In the genomic region with DNA sequence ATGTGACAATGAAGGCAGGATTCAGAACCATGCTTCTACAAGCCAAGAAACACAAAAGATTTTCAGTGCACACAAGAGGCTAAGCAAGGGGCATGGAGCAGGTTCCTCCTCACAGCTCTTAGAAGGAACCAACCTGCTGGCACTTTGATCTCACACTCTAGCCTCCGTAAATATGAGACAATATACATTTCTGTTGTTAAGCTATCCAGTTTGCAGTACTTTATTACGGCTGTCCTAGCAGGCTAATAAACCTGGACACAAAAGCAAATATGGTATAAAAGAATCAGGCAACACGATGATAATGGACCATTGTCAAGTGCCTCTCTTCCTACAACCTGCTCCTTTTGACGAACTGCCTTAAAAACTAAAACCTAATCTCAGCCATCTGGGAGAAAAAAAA, we compare ENCODE assay signal across 1 cellular context.
TF ChIP-seq lines count a peak whose summit lies in the region.

No MANE protein-coding gene starts in this region.

TF ChIP-seq in WTC11, 78 proteins besides CTCF, POLR2A, EP300 and RAD21 (continued from another document):
- TF ChIP-seq, protein P1, sequence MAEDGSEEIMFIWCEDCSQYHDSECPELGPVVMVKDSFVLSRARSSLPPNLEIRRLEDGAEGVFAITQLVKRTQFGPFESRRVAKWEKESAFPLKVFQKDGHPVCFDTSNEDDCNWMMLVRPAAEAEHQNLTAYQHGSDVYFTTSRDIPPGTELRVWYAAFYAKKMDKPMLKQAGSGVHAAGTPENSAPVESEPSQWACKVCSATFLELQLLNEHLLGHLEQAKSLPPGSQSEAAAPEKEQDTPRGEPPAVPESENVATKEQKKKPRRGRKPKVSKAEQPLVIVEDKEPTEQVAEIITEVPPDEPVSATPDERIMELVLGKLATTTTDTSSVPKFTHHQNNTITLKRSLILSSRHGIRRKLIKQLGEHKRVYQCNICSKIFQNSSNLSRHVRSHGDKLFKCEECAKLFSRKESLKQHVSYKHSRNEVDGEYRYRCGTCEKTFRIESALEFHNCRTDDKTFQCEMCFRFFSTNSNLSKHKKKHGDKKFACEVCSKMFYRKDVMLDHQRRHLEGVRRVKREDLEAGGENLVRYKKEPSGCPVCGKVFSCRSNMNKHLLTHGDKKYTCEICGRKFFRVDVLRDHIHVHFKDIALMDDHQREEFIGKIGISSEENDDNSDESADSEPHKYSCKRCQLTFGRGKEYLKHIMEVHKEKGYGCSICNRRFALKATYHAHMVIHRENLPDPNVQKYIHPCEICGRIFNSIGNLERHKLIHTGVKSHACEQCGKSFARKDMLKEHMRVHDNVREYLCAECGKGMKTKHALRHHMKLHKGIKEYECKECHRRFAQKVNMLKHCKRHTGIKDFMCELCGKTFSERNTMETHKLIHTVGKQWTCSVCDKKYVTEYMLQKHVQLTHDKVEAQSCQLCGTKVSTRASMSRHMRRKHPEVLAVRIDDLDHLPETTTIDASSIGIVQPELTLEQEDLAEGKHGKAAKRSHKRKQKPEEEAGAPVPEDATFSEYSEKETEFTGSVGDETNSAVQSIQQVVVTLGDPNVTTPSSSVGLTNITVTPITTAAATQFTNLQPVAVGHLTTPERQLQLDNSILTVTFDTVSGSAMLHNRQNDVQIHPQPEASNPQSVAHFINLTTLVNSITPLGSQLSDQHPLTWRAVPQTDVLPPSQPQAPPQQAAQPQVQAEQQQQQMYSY (CRISPR knock-in tag; IDR thresholded peaks at IDR 0.05), result no peak
- TF ChIP-seq, protein P2, sequence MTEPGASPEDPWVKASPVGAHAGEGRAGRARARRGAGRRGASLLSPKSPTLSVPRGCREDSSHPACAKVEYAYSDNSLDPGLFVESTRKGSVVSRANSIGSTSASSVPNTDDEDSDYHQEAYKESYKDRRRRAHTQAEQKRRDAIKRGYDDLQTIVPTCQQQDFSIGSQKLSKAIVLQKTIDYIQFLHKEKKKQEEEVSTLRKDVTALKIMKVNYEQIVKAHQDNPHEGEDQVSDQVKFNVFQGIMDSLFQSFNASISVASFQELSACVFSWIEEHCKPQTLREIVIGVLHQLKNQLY (CRISPR knock-in tag; IDR thresholded peaks at IDR 0.05), result no peak
- no peak for TF ChIP-seq SMAD4 (CRISPR knock-in tag; IDR thresholded peaks at IDR 0.05)
- TF ChIP-seq, protein P3, sequence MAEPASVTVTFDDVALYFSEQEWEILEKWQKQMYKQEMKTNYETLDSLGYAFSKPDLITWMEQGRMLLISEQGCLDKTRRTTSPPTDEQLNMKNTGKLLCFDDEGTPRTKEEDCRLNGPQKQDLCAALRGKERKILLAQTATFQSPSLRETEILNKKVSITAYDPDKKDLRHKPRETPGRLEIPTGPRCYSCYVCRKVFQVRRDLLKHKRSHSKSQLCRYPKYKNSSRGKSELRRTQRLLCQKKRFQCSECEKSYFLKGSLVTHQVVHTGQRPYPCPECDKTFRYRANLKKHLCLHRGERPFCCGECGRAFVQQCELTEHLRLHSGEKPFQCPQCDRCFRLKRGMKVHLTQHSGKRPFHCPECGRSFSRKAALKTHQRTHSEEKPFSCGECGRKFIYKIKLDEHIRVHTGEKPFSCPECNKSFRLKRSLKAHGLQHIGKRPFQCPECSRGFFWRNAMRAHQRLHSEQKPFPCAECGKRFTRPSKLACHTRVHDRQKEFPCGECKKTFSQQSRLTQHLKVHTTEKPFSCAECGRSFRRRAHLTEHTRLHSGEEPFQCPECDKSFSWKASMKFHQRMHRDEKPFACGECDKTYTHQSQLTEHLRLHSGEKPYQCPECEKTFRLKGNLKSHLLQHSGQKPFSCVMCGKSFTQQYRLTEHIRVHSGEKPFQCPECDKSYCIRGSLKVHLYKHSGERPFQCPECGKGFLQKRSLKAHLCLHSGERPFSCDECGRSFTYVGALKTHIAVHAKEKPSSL (CRISPR knock-in tag; conservative IDR thresholded peaks at IDR 0.05), result no peak
- TF ChIP-seq, protein P4, sequence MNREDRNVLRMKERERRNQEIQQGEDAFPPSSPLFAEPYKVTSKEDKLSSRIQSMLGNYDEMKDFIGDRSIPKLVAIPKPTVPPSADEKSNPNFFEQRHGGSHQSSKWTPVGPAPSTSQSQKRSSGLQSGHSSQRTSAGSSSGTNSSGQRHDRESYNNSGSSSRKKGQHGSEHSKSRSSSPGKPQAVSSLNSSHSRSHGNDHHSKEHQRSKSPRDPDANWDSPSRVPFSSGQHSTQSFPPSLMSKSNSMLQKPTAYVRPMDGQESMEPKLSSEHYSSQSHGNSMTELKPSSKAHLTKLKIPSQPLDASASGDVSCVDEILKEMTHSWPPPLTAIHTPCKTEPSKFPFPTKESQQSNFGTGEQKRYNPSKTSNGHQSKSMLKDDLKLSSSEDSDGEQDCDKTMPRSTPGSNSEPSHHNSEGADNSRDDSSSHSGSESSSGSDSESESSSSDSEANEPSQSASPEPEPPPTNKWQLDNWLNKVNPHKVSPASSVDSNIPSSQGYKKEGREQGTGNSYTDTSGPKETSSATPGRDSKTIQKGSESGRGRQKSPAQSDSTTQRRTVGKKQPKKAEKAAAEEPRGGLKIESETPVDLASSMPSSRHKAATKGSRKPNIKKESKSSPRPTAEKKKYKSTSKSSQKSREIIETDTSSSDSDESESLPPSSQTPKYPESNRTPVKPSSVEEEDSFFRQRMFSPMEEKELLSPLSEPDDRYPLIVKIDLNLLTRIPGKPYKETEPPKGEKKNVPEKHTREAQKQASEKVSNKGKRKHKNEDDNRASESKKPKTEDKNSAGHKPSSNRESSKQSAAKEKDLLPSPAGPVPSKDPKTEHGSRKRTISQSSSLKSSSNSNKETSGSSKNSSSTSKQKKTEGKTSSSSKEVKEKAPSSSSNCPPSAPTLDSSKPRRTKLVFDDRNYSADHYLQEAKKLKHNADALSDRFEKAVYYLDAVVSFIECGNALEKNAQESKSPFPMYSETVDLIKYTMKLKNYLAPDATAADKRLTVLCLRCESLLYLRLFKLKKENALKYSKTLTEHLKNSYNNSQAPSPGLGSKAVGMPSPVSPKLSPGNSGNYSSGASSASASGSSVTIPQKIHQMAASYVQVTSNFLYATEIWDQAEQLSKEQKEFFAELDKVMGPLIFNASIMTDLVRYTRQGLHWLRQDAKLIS (CRISPR knock-in tag; IDR thresholded peaks at IDR 0.05; ENCODE audit: borderline replicate concordance), result no peak
- TF ChIP-seq, protein P5, sequence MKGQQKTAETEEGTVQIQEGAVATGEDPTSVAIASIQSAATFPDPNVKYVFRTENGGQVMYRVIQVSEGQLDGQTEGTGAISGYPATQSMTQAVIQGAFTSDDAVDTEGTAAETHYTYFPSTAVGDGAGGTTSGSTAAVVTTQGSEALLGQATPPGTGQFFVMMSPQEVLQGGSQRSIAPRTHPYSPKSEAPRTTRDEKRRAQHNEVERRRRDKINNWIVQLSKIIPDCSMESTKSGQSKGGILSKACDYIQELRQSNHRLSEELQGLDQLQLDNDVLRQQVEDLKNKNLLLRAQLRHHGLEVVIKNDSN (CRISPR knock-in tag; IDR thresholded peaks at IDR 0.05), result no peak
- TF ChIP-seq, protein P6, sequence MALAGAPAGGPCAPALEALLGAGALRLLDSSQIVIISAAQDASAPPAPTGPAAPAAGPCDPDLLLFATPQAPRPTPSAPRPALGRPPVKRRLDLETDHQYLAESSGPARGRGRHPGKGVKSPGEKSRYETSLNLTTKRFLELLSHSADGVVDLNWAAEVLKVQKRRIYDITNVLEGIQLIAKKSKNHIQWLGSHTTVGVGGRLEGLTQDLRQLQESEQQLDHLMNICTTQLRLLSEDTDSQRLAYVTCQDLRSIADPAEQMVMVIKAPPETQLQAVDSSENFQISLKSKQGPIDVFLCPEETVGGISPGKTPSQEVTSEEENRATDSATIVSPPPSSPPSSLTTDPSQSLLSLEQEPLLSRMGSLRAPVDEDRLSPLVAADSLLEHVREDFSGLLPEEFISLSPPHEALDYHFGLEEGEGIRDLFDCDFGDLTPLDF (CRISPR knock-in tag; IDR thresholded peaks at IDR 0.05), result no peak
